Comparison of ENCODE assay signal across 8 cellular contexts in the genomic region with DNA sequence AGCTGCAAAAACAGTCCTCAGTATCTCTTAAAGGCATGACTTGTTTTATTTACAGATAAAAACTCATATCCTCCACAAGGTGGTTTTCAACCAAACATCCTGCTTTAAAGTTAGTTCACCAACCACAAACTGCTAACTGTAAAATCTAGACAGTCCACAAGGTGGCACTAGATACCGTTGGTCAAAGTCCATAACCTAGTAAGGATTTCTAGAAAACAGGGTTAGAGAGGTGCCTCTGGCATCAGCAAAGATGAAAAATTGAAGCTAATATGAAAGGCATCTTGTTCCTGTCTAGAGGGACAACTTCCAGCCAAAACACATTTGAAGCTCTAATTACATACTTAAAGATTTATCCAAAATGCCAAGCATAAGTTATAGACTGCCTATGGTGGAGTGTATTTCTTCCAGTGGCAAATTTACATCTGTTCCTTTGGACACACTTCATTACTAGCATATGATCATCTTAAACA.
DNase-seq lines count a peak whose midpoint lies in the region; ATAC-seq and TF ChIP-seq lines count a peak whose summit lies in the region.

No MANE protein-coding gene starts in this region.

- peak; percentile 93 for TF ChIP-seq CTCF in AG10803 (conservative IDR thresholded peaks at IDR 0.05; ENCODE audit: low read length)
- TF ChIP-seq CTCF in brain microvascular endothelial cell (IDR thresholded peaks at IDR 0.05; ENCODE audit: low read depth, low read length, missing control alignments) = peak; percentile 69

- peaks cover 12% of the 10 kb centered on the region for H3K36me3 ChIP-seq in brain microvascular endothelial cell (replicated peaks)

- H3K27me3 ChIP-seq in brain microvascular endothelial cell (replicated peaks) = no peaks in the 10 kb centered on the region

- in situ Hi-C loops in brain microvascular endothelial cell (cut with HindIII; ENCODE audit: low pct_ligation_motif_present, low sequenced_read_pairs) = loop anchor here (25.0 kb wide), 1 partner anchor 297 kb away; a partner anchor contains a TSS

- no peak for TF ChIP-seq POLR2A in GM18505 (IDR thresholded peaks at IDR 0.05; ENCODE audit: borderline replicate concordance, extremely low read depth, insufficient read depth, insufficient read length)

- ATAC-seq in GM18505 (IDR thresholded peaks at IDR 0.05; ENCODE audit: unreplicated experiment) (peak; percentile 65), HG02884 (IDR thresholded peaks at IDR 0.05; ENCODE audit: unreplicated experiment) (peak; percentile 60)

- H3K4me3 ChIP-seq in AG10803 (ENCODE audit: low read length) = no peak overlapping the region
- no peak overlapping the region for H3K4me3 ChIP-seq in brain microvascular endothelial cell (ENCODE audit: low read depth, low read length)

- no peak overlapping the region for H3K27ac ChIP-seq in brain microvascular endothelial cell

- DNase-seq in AG10803 (ENCODE audit: low read depth) (peak; percentile 79), NCI-H1417 (lab: John Stamatoyannopoulos, UW) (peak; percentile 65 to 90 (median 78)), SKM-1 (lab: John Stamatoyannopoulos, UW; ENCODE audit: unreplicated experiment) (peak; percentile 59), brain microvascular endothelial cell (peak; percentile 86), iris pigment epithelial cell (ENCODE audit: low read depth) (peak; percentile 82)
- DNase-seq in stimulated activated CD4-positive, alpha-beta T cell treated with anti-CD3 and anti-CD28 coated beads, TNF-alpha, amount 100 ng/mL, for 48 hours (ENCODE audit: low read depth in 3 of 3) = peak in 2 of 3 donors; percentile 27 to 57
